Comparison of ENCODE assay signal across 27 cellular contexts in genomic region chrX:52585892-52586291, GRCh38.
"Had no signal": no experiment of that assay in that cellular context is flagged by ENCODE, and none has a peak within 500 bp of the region (broad histone marks: within the 10 kb centered on the region; RNA-seq: fewer than 3 reads in every experiment).

No MANE protein-coding gene starts in this region.

- H3K4me1 ChIP-seq: ascending aorta, body of pancreas had no signal

- H3K9me3 ChIP-seq: ascending aorta, body of pancreas, MG63 had no signal

- H3K4me3 ChIP-seq: ascending aorta, body of pancreas, cardiac muscle cell, MG63, SK-N-MC had no signal

- DNase-seq: activated CD4-positive, alpha-beta memory T cell treated with anti-CD3 and anti-CD28 coated beads for 36 hours; activated CD4-positive, alpha-beta T cell treated with anti-CD3 and anti-CD28 coated beads, Interleukin-2, amount 10 ng/mL, durations not matched to agents 7 days and 5 days; activated CD4-positive, CD25-positive, alpha-beta regulatory T cell; activated CD8-positive, alpha-beta memory T cell treated with anti-CD3 and anti-CD28 coated beads for 24 hours; activated effector memory CD4-positive, alpha-beta T cell treated with anti-CD3 and anti-CD28 coated beads, Interleukin-2, amount 50 U/mL, for 16 hours; activated naive CD4-positive, alpha-beta T cell treated with Interleukin-2 at 50 U/mL for 16 hours; activated naive CD8-positive, alpha-beta T cell treated with anti-CD3 and anti-CD28 coated beads, Interleukin-2, amount 50 U/mL, for 24 hours; activated T-cell treated with anti-CD3 and anti-CD28 coated beads, Interleukin-2, amount 50 U/mL, for 4 hours; amniotic stem cell; body of pancreas; cerebellar nuclear complex; KBM-7; MG63; NCI-H1048; NCI-H146; NCI-H187 treated with DMSO at 0.1 percent for 48 hours; NCI-H2081 treated with DMSO at 0.1 percent for 48 hours; NCI-H2227 treated with DMSO at 0.1 percent for 48 hours; NCI-H526 treated with DMSO at 0.1 percent for 48 hours; NCI-H82; T-helper 1 cell had no signal

- ATAC-seq: activated naive CD4-positive, alpha-beta T cell treated with anti-CD3 and anti-CD28 coated beads, Interleukin-2, amount 50 U/mL, for 72 hours; activated naive CD8-positive, alpha-beta T cell treated with anti-CD3 and anti-CD28 coated beads, Interleukin-2, amount 50 U/mL, for 24 hours; activated T-cell treated with anti-CD3 and anti-CD28 coated beads, Interleukin-2, amount 50 U/mL, for 4 hours; body of pancreas; Right ventricle myocardium inferior had no signal

- H3K36me3 ChIP-seq: ascending aorta, cardiac muscle cell, MG63 had no signal

- H3K27me3 ChIP-seq: ascending aorta, body of pancreas, cardiac muscle cell, MG63 had no signal

- H3K27ac ChIP-seq: ascending aorta, body of pancreas, cardiac muscle cell, SK-N-MC, VCaP had no signal
